1 cellular context compared by ENCODE assay signal in the genomic region with DNA sequence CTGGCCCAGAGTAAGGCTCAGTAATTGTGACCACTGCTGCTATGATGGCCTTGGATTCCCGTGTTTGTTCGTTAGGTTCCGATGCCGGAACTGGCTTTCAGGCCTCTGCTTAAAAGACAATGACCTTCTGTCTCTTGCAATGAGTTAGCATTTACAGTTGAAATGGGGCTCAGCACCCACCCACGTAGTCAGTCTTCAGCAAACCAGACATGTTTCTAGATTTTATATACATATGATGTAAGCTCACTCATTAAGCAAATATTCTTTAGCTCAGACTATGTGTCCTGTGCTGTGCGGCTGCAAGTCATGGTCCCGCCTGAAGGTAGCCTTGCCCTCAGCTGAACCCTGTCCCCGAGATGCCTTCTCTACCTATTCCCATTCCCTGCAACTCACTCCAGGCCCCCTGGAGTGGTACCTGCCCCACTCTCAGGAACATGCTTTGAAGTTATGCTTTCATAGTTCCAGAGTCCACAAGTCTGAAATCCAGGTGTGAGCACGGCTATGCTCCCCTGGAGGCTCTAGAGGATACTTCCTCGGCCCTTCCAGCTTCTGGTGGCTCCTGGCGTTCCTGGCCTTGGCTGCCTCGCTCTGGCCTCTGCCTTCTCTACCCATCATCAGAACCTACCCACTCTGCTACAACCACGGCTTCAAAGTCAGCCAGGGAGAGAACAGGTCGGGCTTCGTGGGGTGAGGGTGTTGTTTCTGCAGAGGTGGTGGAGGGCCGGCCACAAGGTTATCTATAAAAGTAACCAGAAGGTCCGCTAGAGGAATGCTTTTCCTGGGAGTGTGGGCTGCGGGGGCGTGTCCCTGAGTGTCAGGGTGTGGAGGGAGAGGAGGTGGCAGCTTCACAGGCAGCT.
A peak's percentile ranks its signal among the peaks of the same experiment; 100 is the strongest.
TF ChIP-seq lines count a peak whose summit lies in the region.

No MANE protein-coding gene starts in this region.

TF ChIP-seq in HepG2, 621 proteins besides CTCF, POLR2A, EP300 and RAD21 (continued from another document and continues in another):
- TF ChIP-seq ZMAT3 (CRISPR knock-in tag; conservative IDR thresholded peaks at IDR 0.05) (no peak), HOXD1 (CRISPR knock-in tag; IDR thresholded peaks at IDR 0.05) (no peak), GZF1 (CRISPR knock-in tag; IDR thresholded peaks at IDR 0.05) (no peak), HDAC6 (IDR thresholded peaks at IDR 0.05; ENCODE audit: low read depth, low read length) (no peak), MZF1 (CRISPR knock-in tag; IDR thresholded peaks at IDR 0.05; ENCODE audit: borderline replicate concordance) (no peak), NCOA2 (CRISPR knock-in tag; IDR thresholded peaks at IDR 0.05) (peak; percentile 37; the same call in 1 of the 2 replicates), ZNF614 (CRISPR knock-in tag; IDR thresholded peaks at IDR 0.05; ENCODE audit: borderline replicate concordance) (no peak), ZNF567 (CRISPR knock-in tag; IDR thresholded peaks at IDR 0.05; ENCODE audit: borderline replicate concordance) (peak; percentile 74; the same call in 1 of the 2 replicates), RBM39 (IDR thresholded peaks at IDR 0.05; ENCODE audit: low read depth, low read length, poor library complexity, severe bottlenecking) (no peak), SMYD3 (CRISPR knock-in tag; IDR thresholded peaks at IDR 0.05) (no peak), ZFP1 (CRISPR knock-in tag; IDR thresholded peaks at IDR 0.05) (0 out of 2 replicates have a peak, but pooled peaks have one; percentile 17), SNAPC4 (CRISPR knock-in tag; IDR thresholded peaks at IDR 0.05) (no peak), SP1 (IDR thresholded peaks at IDR 0.05) (no peak), SP1 (CRISPR knock-in tag; IDR thresholded peaks at IDR 0.05) (no peak), ZNF33A (CRISPR knock-in tag; IDR thresholded peaks at IDR 0.05; ENCODE audit: borderline replicate concordance) (no peak), NFYC (CRISPR knock-in tag; IDR thresholded peaks at IDR 0.05) (no peak), HOXA7 (CRISPR knock-in tag; IDR thresholded peaks at IDR 0.05) (no peak), NAIF1 (CRISPR knock-in tag; IDR thresholded peaks at IDR 0.05; ENCODE audit: borderline replicate concordance) (no peak), SP140L (CRISPR knock-in tag; IDR thresholded peaks at IDR 0.05; ENCODE audit: borderline replicate concordance) (no peak), ZNF549 (CRISPR knock-in tag; IDR thresholded peaks at IDR 0.05) (no peak)
- TF ChIP-seq, protein P1, sequence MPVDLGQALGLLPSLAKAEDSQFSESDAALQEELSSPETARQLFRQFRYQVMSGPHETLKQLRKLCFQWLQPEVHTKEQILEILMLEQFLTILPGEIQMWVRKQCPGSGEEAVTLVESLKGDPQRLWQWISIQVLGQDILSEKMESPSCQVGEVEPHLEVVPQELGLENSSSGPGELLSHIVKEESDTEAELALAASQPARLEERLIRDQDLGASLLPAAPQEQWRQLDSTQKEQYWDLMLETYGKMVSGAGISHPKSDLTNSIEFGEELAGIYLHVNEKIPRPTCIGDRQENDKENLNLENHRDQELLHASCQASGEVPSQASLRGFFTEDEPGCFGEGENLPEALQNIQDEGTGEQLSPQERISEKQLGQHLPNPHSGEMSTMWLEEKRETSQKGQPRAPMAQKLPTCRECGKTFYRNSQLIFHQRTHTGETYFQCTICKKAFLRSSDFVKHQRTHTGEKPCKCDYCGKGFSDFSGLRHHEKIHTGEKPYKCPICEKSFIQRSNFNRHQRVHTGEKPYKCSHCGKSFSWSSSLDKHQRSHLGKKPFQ (CRISPR knock-in tag; IDR thresholded peaks at IDR 0.05; ENCODE audit: insufficient replicate concordance): peak; percentile 93
- TF ChIP-seq, protein P2, sequence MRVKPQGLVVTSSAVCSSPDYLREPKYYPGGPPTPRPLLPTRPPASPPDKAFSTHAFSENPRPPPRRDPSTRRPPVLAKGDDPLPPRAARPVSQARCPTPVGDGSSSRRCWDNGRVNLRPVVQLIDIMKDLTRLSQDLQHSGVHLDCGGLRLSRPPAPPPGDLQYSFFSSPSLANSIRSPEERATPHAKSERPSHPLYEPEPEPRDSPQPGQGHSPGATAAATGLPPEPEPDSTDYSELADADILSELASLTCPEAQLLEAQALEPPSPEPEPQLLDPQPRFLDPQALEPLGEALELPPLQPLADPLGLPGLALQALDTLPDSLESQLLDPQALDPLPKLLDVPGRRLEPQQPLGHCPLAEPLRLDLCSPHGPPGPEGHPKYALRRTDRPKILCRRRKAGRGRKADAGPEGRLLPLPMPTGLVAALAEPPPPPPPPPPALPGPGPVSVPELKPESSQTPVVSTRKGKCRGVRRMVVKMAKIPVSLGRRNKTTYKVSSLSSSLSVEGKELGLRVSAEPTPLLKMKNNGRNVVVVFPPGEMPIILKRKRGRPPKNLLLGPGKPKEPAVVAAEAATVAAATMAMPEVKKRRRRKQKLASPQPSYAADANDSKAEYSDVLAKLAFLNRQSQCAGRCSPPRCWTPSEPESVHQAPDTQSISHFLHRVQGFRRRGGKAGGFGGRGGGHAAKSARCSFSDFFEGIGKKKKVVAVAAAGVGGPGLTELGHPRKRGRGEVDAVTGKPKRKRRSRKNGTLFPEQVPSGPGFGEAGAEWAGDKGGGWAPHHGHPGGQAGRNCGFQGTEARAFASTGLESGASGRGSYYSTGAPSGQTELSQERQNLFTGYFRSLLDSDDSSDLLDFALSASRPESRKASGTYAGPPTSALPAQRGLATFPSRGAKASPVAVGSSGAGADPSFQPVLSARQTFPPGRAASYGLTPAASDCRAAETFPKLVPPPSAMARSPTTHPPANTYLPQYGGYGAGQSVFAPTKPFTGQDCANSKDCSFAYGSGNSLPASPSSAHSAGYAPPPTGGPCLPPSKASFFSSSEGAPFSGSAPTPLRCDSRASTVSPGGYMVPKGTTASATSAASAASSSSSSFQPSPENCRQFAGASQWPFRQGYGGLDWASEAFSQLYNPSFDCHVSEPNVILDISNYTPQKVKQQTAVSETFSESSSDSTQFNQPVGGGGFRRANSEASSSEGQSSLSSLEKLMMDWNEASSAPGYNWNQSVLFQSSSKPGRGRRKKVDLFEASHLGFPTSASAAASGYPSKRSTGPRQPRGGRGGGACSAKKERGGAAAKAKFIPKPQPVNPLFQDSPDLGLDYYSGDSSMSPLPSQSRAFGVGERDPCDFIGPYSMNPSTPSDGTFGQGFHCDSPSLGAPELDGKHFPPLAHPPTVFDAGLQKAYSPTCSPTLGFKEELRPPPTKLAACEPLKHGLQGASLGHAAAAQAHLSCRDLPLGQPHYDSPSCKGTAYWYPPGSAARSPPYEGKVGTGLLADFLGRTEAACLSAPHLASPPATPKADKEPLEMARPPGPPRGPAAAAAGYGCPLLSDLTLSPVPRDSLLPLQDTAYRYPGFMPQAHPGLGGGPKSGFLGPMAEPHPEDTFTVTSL (CRISPR knock-in tag; IDR thresholded peaks at IDR 0.05; ENCODE audit: borderline replicate concordance): no peak
- TF ChIP-seq, protein P3, sequence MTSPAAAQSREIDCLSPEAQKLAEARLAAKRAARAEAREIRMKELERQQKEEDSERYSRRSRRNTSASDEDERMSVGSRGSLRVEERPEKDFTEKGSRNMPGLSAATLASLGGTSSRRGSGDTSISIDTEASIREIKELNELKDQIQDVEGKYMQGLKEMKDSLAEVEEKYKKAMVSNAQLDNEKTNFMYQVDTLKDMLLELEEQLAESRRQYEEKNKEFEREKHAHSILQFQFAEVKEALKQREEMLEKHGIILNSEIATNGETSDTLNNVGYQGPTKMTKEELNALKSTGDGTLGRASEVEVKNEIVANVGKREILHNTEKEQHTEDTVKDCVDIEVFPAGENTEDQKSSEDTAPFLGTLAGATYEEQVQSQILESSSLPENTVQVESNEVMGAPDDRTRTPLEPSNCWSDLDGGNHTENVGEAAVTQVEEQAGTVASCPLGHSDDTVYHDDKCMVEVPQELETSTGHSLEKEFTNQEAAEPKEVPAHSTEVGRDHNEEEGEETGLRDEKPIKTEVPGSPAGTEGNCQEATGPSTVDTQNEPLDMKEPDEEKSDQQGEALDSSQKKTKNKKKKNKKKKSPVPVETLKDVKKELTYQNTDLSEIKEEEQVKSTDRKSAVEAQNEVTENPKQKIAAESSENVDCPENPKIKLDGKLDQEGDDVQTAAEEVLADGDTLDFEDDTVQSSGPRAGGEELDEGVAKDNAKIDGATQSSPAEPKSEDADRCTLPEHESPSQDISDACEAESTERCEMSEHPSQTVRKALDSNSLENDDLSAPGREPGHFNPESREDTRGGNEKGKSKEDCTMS (CRISPR knock-in tag; conservative IDR thresholded peaks at IDR 0.05): no peak
- TF ChIP-seq, protein P4, sequence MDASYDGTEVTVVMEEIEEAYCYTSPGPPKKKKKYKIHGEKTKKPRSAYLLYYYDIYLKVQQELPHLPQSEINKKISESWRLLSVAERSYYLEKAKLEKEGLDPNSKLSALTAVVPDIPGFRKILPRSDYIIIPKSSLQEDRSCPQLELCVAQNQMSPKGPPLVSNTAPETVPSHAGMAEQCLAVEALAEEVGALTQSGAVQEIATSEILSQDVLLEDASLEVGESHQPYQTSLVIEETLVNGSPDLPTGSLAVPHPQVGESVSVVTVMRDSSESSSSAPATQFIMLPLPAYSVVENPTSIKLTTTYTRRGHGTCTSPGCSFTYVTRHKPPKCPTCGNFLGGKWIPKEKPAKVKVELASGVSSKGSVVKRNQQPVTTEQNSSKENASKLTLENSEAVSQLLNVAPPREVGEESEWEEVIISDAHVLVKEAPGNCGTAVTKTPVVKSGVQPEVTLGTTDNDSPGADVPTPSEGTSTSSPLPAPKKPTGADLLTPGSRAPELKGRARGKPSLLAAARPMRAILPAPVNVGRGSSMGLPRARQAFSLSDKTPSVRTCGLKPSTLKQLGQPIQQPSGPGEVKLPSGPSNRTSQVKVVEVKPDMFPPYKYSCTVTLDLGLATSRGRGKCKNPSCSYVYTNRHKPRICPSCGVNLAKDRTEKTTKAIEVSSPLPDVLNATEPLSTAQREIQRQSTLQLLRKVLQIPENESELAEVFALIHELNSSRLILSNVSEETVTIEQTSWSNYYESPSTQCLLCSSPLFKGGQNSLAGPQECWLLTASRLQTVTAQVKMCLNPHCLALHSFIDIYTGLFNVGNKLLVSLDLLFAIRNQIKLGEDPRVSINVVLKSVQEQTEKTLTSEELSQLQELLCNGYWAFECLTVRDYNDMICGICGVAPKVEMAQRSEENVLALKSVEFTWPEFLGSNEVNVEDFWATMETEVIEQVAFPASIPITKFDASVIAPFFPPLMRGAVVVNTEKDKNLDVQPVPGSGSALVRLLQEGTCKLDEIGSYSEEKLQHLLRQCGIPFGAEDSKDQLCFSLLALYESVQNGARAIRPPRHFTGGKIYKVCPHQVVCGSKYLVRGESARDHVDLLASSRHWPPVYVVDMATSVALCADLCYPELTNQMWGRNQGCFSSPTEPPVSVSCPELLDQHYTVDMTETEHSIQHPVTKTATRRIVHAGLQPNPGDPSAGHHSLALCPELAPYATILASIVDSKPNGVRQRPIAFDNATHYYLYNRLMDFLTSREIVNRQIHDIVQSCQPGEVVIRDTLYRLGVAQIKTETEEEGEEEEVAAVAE (CRISPR knock-in tag; IDR thresholded peaks at IDR 0.05; ENCODE audit: borderline replicate concordance): no peak
- TF ChIP-seq, protein P5, sequence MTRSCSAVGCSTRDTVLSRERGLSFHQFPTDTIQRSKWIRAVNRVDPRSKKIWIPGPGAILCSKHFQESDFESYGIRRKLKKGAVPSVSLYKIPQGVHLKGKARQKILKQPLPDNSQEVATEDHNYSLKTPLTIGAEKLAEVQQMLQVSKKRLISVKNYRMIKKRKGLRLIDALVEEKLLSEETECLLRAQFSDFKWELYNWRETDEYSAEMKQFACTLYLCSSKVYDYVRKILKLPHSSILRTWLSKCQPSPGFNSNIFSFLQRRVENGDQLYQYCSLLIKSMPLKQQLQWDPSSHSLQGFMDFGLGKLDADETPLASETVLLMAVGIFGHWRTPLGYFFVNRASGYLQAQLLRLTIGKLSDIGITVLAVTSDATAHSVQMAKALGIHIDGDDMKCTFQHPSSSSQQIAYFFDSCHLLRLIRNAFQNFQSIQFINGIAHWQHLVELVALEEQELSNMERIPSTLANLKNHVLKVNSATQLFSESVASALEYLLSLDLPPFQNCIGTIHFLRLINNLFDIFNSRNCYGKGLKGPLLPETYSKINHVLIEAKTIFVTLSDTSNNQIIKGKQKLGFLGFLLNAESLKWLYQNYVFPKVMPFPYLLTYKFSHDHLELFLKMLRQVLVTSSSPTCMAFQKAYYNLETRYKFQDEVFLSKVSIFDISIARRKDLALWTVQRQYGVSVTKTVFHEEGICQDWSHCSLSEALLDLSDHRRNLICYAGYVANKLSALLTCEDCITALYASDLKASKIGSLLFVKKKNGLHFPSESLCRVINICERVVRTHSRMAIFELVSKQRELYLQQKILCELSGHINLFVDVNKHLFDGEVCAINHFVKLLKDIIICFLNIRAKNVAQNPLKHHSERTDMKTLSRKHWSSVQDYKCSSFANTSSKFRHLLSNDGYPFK (CRISPR knock-in tag; IDR thresholded peaks at IDR 0.05; ENCODE audit: borderline replicate concordance): no peak
